ENCODE assay signal across 21 cellular contexts in genomic region chr1:208163542-208163941, GRCh38.
DNase-seq lines count a peak whose midpoint lies in the region; ATAC-seq, FAIRE-seq and TF ChIP-seq lines count a peak whose summit lies in the region.
"Had no signal": no experiment of that assay in that cellular context is flagged by ENCODE, and none has a peak within 500 bp of the region (broad histone marks: within the 10 kb centered on the region; RNA-seq: fewer than 3 reads in every experiment).

No MANE protein-coding gene starts in this region.

- ATAC-seq in HepG2: peak; percentile 70
- ATAC-seq: CD8-positive, alpha-beta T cell; PC-3 had no signal

- H3K9me3 Mint-ChIP-seq in nephron (no peaks in the 10 kb centered on the region), type B pancreatic cell (no peaks in the 10 kb centered on the region)
- H3K9me3 Mint-ChIP-seq: CD8-positive, alpha-beta T cell had no signal

- no peaks in the 10 kb centered on the region for H3K9me3 ChIP-seq in colonic mucosa
- no peaks in the 10 kb centered on the region for H3K9me3 ChIP-seq in HepG2 (ENCODE audit: low read length)
- H3K9me3 ChIP-seq: BLaER1 treated with 17β-estradiol and CSF1 and Interleukin-3, amounts not matched to agents 10 nM and 100 nM; SJCRH30 had no signal

- 7% methylated on average over 1 of the region's 1 CpG for WGBS in HepG2 (ENCODE audit: low lambda C conversion rate)

- TF ChIP-seq POLR2A in HepG2 (IDR thresholded peaks at IDR 0.05; ENCODE audit: insufficient read depth in 1 of 2, low read depth in 2 of 2, low read length in 2 of 2): no peak

- H3K36me3 ChIP-seq in colonic mucosa: no peaks in the 10 kb centered on the region
- no peaks in the 10 kb centered on the region for H3K36me3 ChIP-seq in HepG2 (replicated peaks in 1 of 2; ENCODE audit: control insufficient read depth in 1 of 2, insufficient read depth in 2 of 2, low read length in 2 of 2)
- H3K36me3 ChIP-seq: BLaER1 treated with 17β-estradiol and CSF1 and Interleukin-3, amounts not matched to agents 10 nM and 100 nM had no signal

- H3K27ac ChIP-seq in colonic mucosa (peak overlapping the region; percentile 40), HepG2 (ENCODE audit: extremely low read length, insufficient read depth, low read length) (peak overlapping the region; percentile 61)
- H3K27ac ChIP-seq: BLaER1 treated with 17β-estradiol and CSF1 and Interleukin-3, amounts not matched to agents 10 nM and 100 nM; SJCRH30 had no signal

- intact Hi-C loops in colonic mucosa (cut with DNase I) (no loop called here), HepG2 (cut with micrococcal nuclease; ENCODE audit: unreplicated experiment) (no loop called here)

- H3K4me1 Mint-ChIP-seq in nephron (peaks cover 92% of the 10 kb centered on the region), type B pancreatic cell (ENCODE audit: unreplicated experiment) (peaks cover 95% of the 10 kb centered on the region)

- peak overlapping the region; percentile 55 for H3K4me2 ChIP-seq in HepG2 (ENCODE audit: low read depth, low read length)
- H3K4me2 ChIP-seq: BLaER1 treated with 17β-estradiol and CSF1 and Interleukin-3, amounts not matched to agents 10 nM and 100 nM had no signal

- in situ Hi-C loops in HepG2 (cut with HindIII; ENCODE audit: extremely low pct_ligation_motif_present, low pct_unique_long_range_greater_than_20kb): no loop called here

- no peak overlapping the region for H3K4me3 Mint-ChIP-seq in nephron
- H3K4me3 Mint-ChIP-seq in type B pancreatic cell: no peak overlapping the region
- H3K4me3 Mint-ChIP-seq: CD8-positive, alpha-beta T cell had no signal

- no peak overlapping the region for H3K4me3 ChIP-seq in colonic mucosa
- no peak overlapping the region for H3K4me3 ChIP-seq in HepG2 (replicated peaks in 1 of 3; ENCODE audit: insufficient read depth in 1 of 3, low read depth in 2 of 3, low read length in 3 of 3)
- H3K4me3 ChIP-seq: BLaER1 treated with 17β-estradiol and CSF1 and Interleukin-3, amounts not matched to agents 10 nM and 100 nM; SJCRH30 had no signal

- H4K20me1 ChIP-seq in HepG2 (ENCODE audit: insufficient read depth, low read length): no peaks in the 10 kb centered on the region
- H4K20me1 ChIP-seq: BLaER1 treated with 17β-estradiol and CSF1 and Interleukin-3, amounts not matched to agents 10 nM and 100 nM had no signal

- TF ChIP-seq CTCF in colonic mucosa (IDR thresholded peaks at IDR 0.05) (no peak), HepG2 (CRISPR knock-in tag; IDR thresholded peaks at IDR 0.05) (no peak), nephron (IDR thresholded peaks at IDR 0.05; ENCODE audit: unreplicated experiment in 3 of 3) (no peak), type B pancreatic cell (conservative IDR thresholded peaks at IDR 0.05) (no peak)

- peak overlapping the region in 1 of 2 donors; percentile 9 for H3K9ac ChIP-seq in colonic mucosa (ENCODE audit: low read depth in 2 of 2, low read length in 2 of 2)
- H3K9ac ChIP-seq in HepG2 (ENCODE audit: insufficient read depth, low read depth, low read length): peak overlapping the region; percentile 18; the same call in 1 of the 2 replicates
- H3K9ac ChIP-seq: BLaER1 treated with 17β-estradiol and CSF1 and Interleukin-3, amounts not matched to agents 10 nM and 100 nM had no signal

- CTCF ChIA-PET in HepG2 (lab: Yijun Ruan, JAX; ENCODE audit: low intra/inter-chr PET ratio, low total read pairs): no interaction called here

- no peaks in the 10 kb centered on the region for H3K79me2 ChIP-seq in HepG2 (ENCODE audit: insufficient read depth, low read length)

- TF ChIP-seq RAD21 in HepG2 (CRISPR knock-in tag; IDR thresholded peaks at IDR 0.05): no peak

- H3K27me3 ChIP-seq in colonic mucosa (no peaks in the 10 kb centered on the region), HepG2 (ENCODE audit: control insufficient read depth in 1 of 2, insufficient read depth in 2 of 2, low read length in 2 of 2) (no peaks in the 10 kb centered on the region)
- H3K27me3 ChIP-seq: BLaER1 treated with 17β-estradiol and CSF1 and Interleukin-3, amounts not matched to agents 10 nM and 100 nM; SJCRH30 had no signal

- H3K36me3 Mint-ChIP-seq in nephron (ENCODE audit: low read depth) (peaks cover 10% of the 10 kb centered on the region), type B pancreatic cell (peaks cover 15% of the 10 kb centered on the region)
- H3K36me3 Mint-ChIP-seq: CD8-positive, alpha-beta T cell had no signal

- H2AFZ ChIP-seq in HepG2 (ENCODE audit: low read length): no peak overlapping the region

- TF ChIP-seq EP300 in HepG2 (IDR thresholded peaks at IDR 0.05; ENCODE audit: low read depth in 2 of 2, low read length in 2 of 2) (0 out of 4 replicates have a peak, but pooled peaks of 1 of the 2 experiments have one; percentile 27), HepG2 (CRISPR knock-in tag; IDR thresholded peaks at IDR 0.05; ENCODE audit: borderline replicate concordance) (no peak)

- H3K27me3 Mint-ChIP-seq in nephron (ENCODE audit: low read depth) (peaks cover 40% of the 10 kb centered on the region), type B pancreatic cell (no peaks in the 10 kb centered on the region)

- H3K4me1 ChIP-seq in colonic mucosa (peaks cover 13% of the 10 kb centered on the region), HepG2 (ENCODE audit: insufficient read depth, low read length) (peaks cover 89% of the 10 kb centered on the region)

- H3K27ac Mint-ChIP-seq in nephron (peak overlapping the region; percentile 5 to 94 (median 20)), type B pancreatic cell (peak overlapping the region; percentile 1)
- H3K27ac Mint-ChIP-seq: CD8-positive, alpha-beta T cell had no signal

- POLR2A ChIA-PET in HepG2 (lab: Yijun Ruan, JAX): interaction anchor here (0.6 to 2.2 kb wide), 6 partner anchors 9 to 81 kb away, joined by 3 to 6 read pairs (median 4); partner anchors contain the start of gene PLXNA2

- no peak for DNase-seq in colonic mucosa
- peak; percentile 80 for DNase-seq in HepG2 (ENCODE audit: low spot score)
- no peak for DNase-seq in type B pancreatic cell (ENCODE audit: extremely low spot score, unreplicated experiment)
- no peak for DNase-seq in activated CD4-positive, CD25-positive, alpha-beta regulatory T cell (lab: John Stamatoyannopoulos, UW)
- DNase-seq in DMS79 (lab: John Stamatoyannopoulos, UW): no peak
- DNase-seq in hypothalamus (lab: John Stamatoyannopoulos, UW): no peak
- DNase-seq: Calu3; CD8-positive, alpha-beta T cell; IMR-90; NCI-H1417; NCI-H187 treated with DMSO at 0.1 percent for 48 hours; NCI-H2227 treated with DMSO at 0.1 percent for 48 hours; NCI-H510A treated with DMSO at 0.1 percent for 48 hours; NCI-H774; PC-3; SJCRH30 had no signal

- peak; percentile 92 for FAIRE-seq in HepG2 (lab: Jason Lieb, UNC)
- FAIRE-seq: GM12892, GM18507, H1 had no signal

- no TSS peak for BruUV-seq in HepG2 (replicated peaks; lab: Mats Ljungman, UMichigan)

TF ChIP-seq in HepG2, 621 proteins besides CTCF, POLR2A, EP300 and RAD21 (continues in another document):
- TF ChIP-seq HDAC2 (CRISPR knock-in tag; IDR thresholded peaks at IDR 0.05) (peak; percentile 55; the same call in 1 of the 2 replicates), FOXO4 (CRISPR knock-in tag; conservative IDR thresholded peaks at IDR 0.05) (no peak), FOXA3 (CRISPR knock-in tag; IDR thresholded peaks at IDR 0.05) (peak; percentile 47; the same call in 1 of the 2 replicates), ZNF790 (CRISPR knock-in tag; IDR thresholded peaks at IDR 0.05; ENCODE audit: borderline replicate concordance) (no peak), TEAD3 (CRISPR knock-in tag; optimal IDR thresholded peaks at IDR 0.05; ENCODE audit: borderline replicate concordance) (peak; percentile 35), AKAP8 (CRISPR knock-in tag; IDR thresholded peaks at IDR 0.05) (no peak)
